Comparison of ENCODE assay signal across 13 cellular contexts in the genomic region with DNA sequence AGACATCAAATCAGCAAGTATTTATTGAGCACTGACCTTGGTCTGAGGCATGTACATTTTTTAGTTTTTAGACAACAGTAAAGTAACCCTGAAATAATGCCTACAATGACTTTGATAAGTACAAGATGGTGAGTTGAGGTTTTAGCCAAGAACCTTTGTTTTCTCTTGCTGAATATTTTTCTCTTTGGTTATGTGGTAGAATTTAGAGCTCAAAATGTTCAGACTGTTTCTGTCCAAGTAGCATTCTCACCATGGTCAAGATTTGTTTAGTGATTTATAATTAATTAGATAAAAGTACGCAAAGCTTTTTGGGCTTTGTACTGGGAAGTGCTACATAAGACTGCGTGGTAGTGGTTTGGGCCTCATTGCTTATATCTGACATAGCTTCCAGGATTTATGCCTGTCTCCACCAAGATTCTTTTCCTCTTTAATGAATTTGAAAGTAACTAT.
A peak's percentile ranks its signal among the peaks of the same experiment; 100 is the strongest.
DNase-seq lines count a peak whose midpoint lies in the region; ATAC-seq, FAIRE-seq and TF ChIP-seq lines count a peak whose summit lies in the region.
"Had no signal": no experiment of that assay in that cellular context is flagged by ENCODE, and none has a peak within 500 bp of the region (broad histone marks: within the 10 kb centered on the region; RNA-seq: fewer than 3 reads in every experiment).

No MANE protein-coding gene starts in this region.

- no peak for FAIRE-seq in HTR-8/SVneo (lab: Jason Lieb, UNC)

- peaks cover 26% of the 10 kb centered on the region for H4K20me1 ChIP-seq in hepatocyte (ENCODE audit: insufficient read depth, poor library complexity, severe bottlenecking)
- H4K20me1 ChIP-seq in Karpas-422 (ENCODE audit: insufficient read depth, low read depth, low read length), result no peaks in the 10 kb centered on the region

- H3K4me2 ChIP-seq in hepatocyte, result peak overlapping the region; percentile 23
- H3K4me2 ChIP-seq in Karpas-422 (ENCODE audit: low read depth, low read length, poor library complexity, severe bottlenecking), result no peak overlapping the region

- ATAC-seq in HG02798 (IDR thresholded peaks at IDR 0.05; ENCODE audit: poor library complexity, unreplicated experiment) (no peak), HG03196 (IDR thresholded peaks at IDR 0.05; ENCODE audit: unreplicated experiment) (no peak)

- no peak for TF ChIP-seq CTCF in ascending aorta (IDR thresholded peaks at IDR 0.05)
- TF ChIP-seq CTCF in hepatocyte (IDR thresholded peaks at IDR 0.05; ENCODE audit: poor library complexity), result no peak

- H2AFZ ChIP-seq in hepatocyte, result no peak overlapping the region
- no peak overlapping the region for H2AFZ ChIP-seq in Karpas-422 (ENCODE audit: low read length)

- H3K9ac ChIP-seq in stomach smooth muscle (ENCODE audit: low read length in 2 of 2) (peak overlapping the region; percentile 14 to 41), Karpas-422 (ENCODE audit: low read length) (no peak overlapping the region)

- H3K4me3 ChIP-seq in ascending aorta (peak overlapping the region; percentile 7 to 28), hepatocyte (no peak overlapping the region), stomach smooth muscle (ENCODE audit: low read length in 2 of 2) (peak overlapping the region in 1 of 2 donors; percentile 16), Karpas-422 (ENCODE audit: low read length) (no peak overlapping the region)
- H3K4me3 ChIP-seq: lung had no signal

- H3K79me2 ChIP-seq in hepatocyte (peaks cover 83% of the 10 kb centered on the region), Karpas-422 (ENCODE audit: low read length) (peaks cover 100% of the 10 kb centered on the region)

- peak overlapping the region; percentile 72 to 74 for H3K27ac ChIP-seq in ascending aorta
- peak overlapping the region; percentile 60 for H3K27ac ChIP-seq in hepatocyte
- H3K27ac ChIP-seq in stomach smooth muscle (ENCODE audit: low read length), result peak overlapping the region; percentile 84
- H3K27ac ChIP-seq in Karpas-422 (ENCODE audit: low read length), result no peak overlapping the region
- H3K27ac ChIP-seq: neutrophil had no signal

- no peaks in the 10 kb centered on the region for H3K36me3 ChIP-seq in ascending aorta
- no peaks in the 10 kb centered on the region for H3K36me3 ChIP-seq in hepatocyte (replicated peaks; ENCODE audit: insufficient read depth, low read depth)
- no peaks in the 10 kb centered on the region for H3K36me3 ChIP-seq in stomach smooth muscle (ENCODE audit: control insufficient read depth in 2 of 2, insufficient read depth in 2 of 2, low read length in 2 of 2)
- no peaks in the 10 kb centered on the region for H3K36me3 ChIP-seq in Karpas-422 (ENCODE audit: insufficient read depth, low read length)
- H3K36me3 ChIP-seq: neutrophil had no signal

- intact Hi-C loops in ascending aorta (cut with DNase I), result no loop called here

- H3K9me2 ChIP-seq in hepatocyte (replicated peaks; ENCODE audit: insufficient read depth), result no peaks in the 10 kb centered on the region
- no peaks in the 10 kb centered on the region for H3K9me2 ChIP-seq in Karpas-422 (replicated peaks; ENCODE audit: insufficient read depth, low read length)

- 89% methylated on average over 2 of the region's 2 CpGs for WGBS in hepatocyte (ENCODE audit: low lambda C conversion rate, missing lambda C conversion rate)

- H3K9me3 ChIP-seq in ascending aorta (no peaks in the 10 kb centered on the region), hepatocyte (ENCODE audit: low read depth) (no peaks in the 10 kb centered on the region), stomach smooth muscle (ENCODE audit: control insufficient read depth in 2 of 2, low read length in 2 of 2) (no peaks in the 10 kb centered on the region), Karpas-422 (ENCODE audit: low read length) (no peaks in the 10 kb centered on the region)
- H3K9me3 ChIP-seq: neutrophil had no signal

- peak; percentile 49 for DNase-seq in EH (ENCODE audit: low read depth)
- DNase-seq in ascending aorta (ENCODE audit: low spot score in 2 of 2), result no peak
- no peak for DNase-seq in hepatocyte (ENCODE audit: low spot score)
- DNase-seq in HTR-8/SVneo (ENCODE audit: insufficient read length, low spot score), result no peak
- DNase-seq in Karpas-422, result no peak
- DNase-seq: activated CD4-positive, alpha-beta memory T cell treated with anti-CD3 and anti-CD28 coated beads, Interleukin-2, amount 10 ng/mL, durations not matched to agents 7 days and 5 days; NCI-H2081 treated with DMSO at 0.1 percent for 48 hours; SHP77 had no signal

- H3K27me3 ChIP-seq in ascending aorta, result no peaks in the 10 kb centered on the region
- H3K27me3 ChIP-seq in hepatocyte, result no peaks in the 10 kb centered on the region
- H3K27me3 ChIP-seq in stomach smooth muscle (ENCODE audit: control insufficient read depth in 1 of 2, insufficient read depth in 2 of 2, low read length in 2 of 2), result no peaks in the 10 kb centered on the region
- H3K27me3 ChIP-seq in Karpas-422 (ENCODE audit: low read length), result no peaks in the 10 kb centered on the region
- H3K27me3 ChIP-seq: neutrophil had no signal

- peaks cover 4 to 26% of the 10 kb centered on the region in 2 donors for H3K4me1 ChIP-seq in ascending aorta
- H3K4me1 ChIP-seq in hepatocyte (ENCODE audit: insufficient read depth), result peaks cover 26% of the 10 kb centered on the region
- peaks cover 44% of the 10 kb centered on the region for H3K4me1 ChIP-seq in stomach smooth muscle (ENCODE audit: control insufficient read depth, insufficient read depth, low read length)
- H3K4me1 ChIP-seq in Karpas-422 (ENCODE audit: low read length), result peaks cover under 1% of the 10 kb centered on the region; the same call in 1 of the 2 replicates

Comparison
In these comparisons a context has a peak if more than half of its experiments do, and no peak if none do; other contexts are left out.
1. H3K4me3 ChIP-seq: peak in ascending aorta (2 of 2); none in hepatocyte (single experiment) and Karpas-422 (single experiment).